In genomic region chr1:41622859-41623732, GRCh38 we compare ENCODE assay signal across 8 cellular contexts.
A peak's percentile ranks its signal among the peaks of the same experiment; 100 is the strongest.
DNase-seq lines count a peak whose midpoint lies in the region; ATAC-seq and TF ChIP-seq lines count a peak whose summit lies in the region.

No MANE protein-coding gene starts in this region.

- no peaks in the 10 kb centered on the region for H3K27me3 ChIP-seq in naive thymus-derived CD4-positive, alpha-beta T cell (ENCODE audit: control insufficient read depth in 2 of 2, insufficient read depth in 2 of 2, low read length in 2 of 2)
- no peaks in the 10 kb centered on the region for H3K27me3 ChIP-seq in dorsolateral prefrontal cortex
- H3K27me3 ChIP-seq in aorta (ENCODE audit: control insufficient read depth in 1 of 2, insufficient read depth in 2 of 2, low read length in 1 of 2): no peaks in the 10 kb centered on the region

- no peak overlapping the region for H3K4me3 ChIP-seq in HEK293 (ENCODE audit: low read depth, low read length)
- H3K4me3 ChIP-seq in naive thymus-derived CD4-positive, alpha-beta T cell (ENCODE audit: low read length): no peak overlapping the region
- peak overlapping the region in 1 of 59 donors; percentile 19 for H3K4me3 ChIP-seq in dorsolateral prefrontal cortex
- H3K4me3 ChIP-seq in aorta (ENCODE audit: low read length in 2 of 2): no peak overlapping the region

- ATAC-seq in GM18520 (IDR thresholded peaks at IDR 0.05; ENCODE audit: unreplicated experiment) (peak; percentile 59), aorta (ENCODE audit: low FRiP score) (no peak)
- ATAC-seq in naive thymus-derived CD4-positive, alpha-beta T cell: peak; percentile 31

- peak overlapping the region in 5 of 10 donors; percentile 30 to 68 (median 46) for H3K4me3 Mint-ChIP-seq in naive thymus-derived CD4-positive, alpha-beta T cell
- H3K4me3 Mint-ChIP-seq in nephron progenitor cell: no peak overlapping the region

- H3K36me3 ChIP-seq in HEK293 (ENCODE audit: control insufficient read depth in 2 of 2, insufficient read depth in 1 of 2, low read length in 2 of 2) (no peaks in the 10 kb centered on the region), aorta (ENCODE audit: control insufficient read depth in 1 of 2, insufficient read depth in 2 of 2, low read length in 1 of 2) (no peaks in the 10 kb centered on the region)
- no peaks in the 10 kb centered on the region for H3K36me3 ChIP-seq in naive thymus-derived CD4-positive, alpha-beta T cell (ENCODE audit: control insufficient read depth in 2 of 3, insufficient read depth in 3 of 3, low read length in 3 of 3)

- CTCF ChIA-PET in HEK293 (lab: Yijun Ruan, JAX): interaction anchor here (0.7 kb wide), 1 partner anchor 1125 kb away, joined by 4 read pairs; no protein-coding TSS in a partner anchor
- CTCF ChIA-PET in naive thymus-derived CD4-positive, alpha-beta T cell (lab: Charles Lee): no interaction called here

- peaks cover 0 to 5% (median 3%) of the 10 kb centered on the region in 5 donors for H3K36me3 Mint-ChIP-seq in naive thymus-derived CD4-positive, alpha-beta T cell
- H3K36me3 Mint-ChIP-seq in nephron progenitor cell (ENCODE audit: low read depth): no peaks in the 10 kb centered on the region

- H3K4me1 Mint-ChIP-seq in naive thymus-derived CD4-positive, alpha-beta T cell: peaks cover 21 to 49% (median 26%) of the 10 kb centered on the region in 7 donors
- H3K4me1 Mint-ChIP-seq in nephron progenitor cell: peaks cover 39% of the 10 kb centered on the region

- no peak overlapping the region for H3K27ac ChIP-seq in HEK293 (ENCODE audit: extremely low read depth, low read depth, low read length)
- H3K27ac ChIP-seq in naive thymus-derived CD4-positive, alpha-beta T cell (ENCODE audit: low read depth, low read length): no peak overlapping the region
- peak overlapping the region in 3 of 59 donors; percentile 5 to 50 (median 33) for H3K27ac ChIP-seq in dorsolateral prefrontal cortex
- no peak overlapping the region for H3K27ac ChIP-seq in aorta (ENCODE audit: low read depth in 1 of 2, low read length in 2 of 2)

- DNase-seq in MV-4-11 (lab: John Stamatoyannopoulos, UW) (peak; percentile 13), dorsolateral prefrontal cortex (no peak), amygdala (lab: John Stamatoyannopoulos, UW) (no peak), nephron progenitor cell (no peak), aorta (no peak)
- peak in 1 of 9 donors; percentile 22 for DNase-seq in naive thymus-derived CD4-positive, alpha-beta T cell

- no peak for TF ChIP-seq CTCF in HEK293 (tag by site-specific recombination; IDR thresholded peaks at IDR 0.05)
- no peak for TF ChIP-seq CTCF in dorsolateral prefrontal cortex (IDR thresholded peaks at IDR 0.05 in 54 of 56, conservative IDR thresholded peaks at IDR 0.05 in 2 of 56; ENCODE audit: low read depth in 1 of 56, partially characterized antibody in 56 of 56)
- no peak for TF ChIP-seq CTCF in nephron progenitor cell (IDR thresholded peaks at IDR 0.05)

- no peaks in the 10 kb centered on the region for H3K9me3 Mint-ChIP-seq in naive thymus-derived CD4-positive, alpha-beta T cell
- no peaks in the 10 kb centered on the region for H3K9me3 Mint-ChIP-seq in nephron progenitor cell

- H3K4me1 ChIP-seq in HEK293 (ENCODE audit: control insufficient read depth, insufficient read depth, low read length) (peaks cover 7% of the 10 kb centered on the region), aorta (ENCODE audit: control insufficient read depth in 1 of 2, insufficient read depth in 2 of 2, low read length in 2 of 2) (no peaks in the 10 kb centered on the region)
- peaks cover 10 to 11% of the 10 kb centered on the region in 2 donors for H3K4me1 ChIP-seq in naive thymus-derived CD4-positive, alpha-beta T cell (ENCODE audit: control insufficient read depth in 2 of 2, insufficient read depth in 2 of 2, low read length in 2 of 2)

- H3K9me3 ChIP-seq in HEK293 (ENCODE audit: control insufficient read depth, insufficient read depth, low read depth, low read length) (no peaks in the 10 kb centered on the region), aorta (ENCODE audit: control insufficient read depth, low read length) (no peaks in the 10 kb centered on the region)
- H3K9me3 ChIP-seq in naive thymus-derived CD4-positive, alpha-beta T cell (ENCODE audit: control insufficient read depth in 2 of 3, low read length in 3 of 3): no peaks in the 10 kb centered on the region

- WGBS in aorta, 2 donors: 68 to 72% methylated on average over 8 of the region's 8 CpGs

- no peaks in the 10 kb centered on the region for H3K27me3 Mint-ChIP-seq in naive thymus-derived CD4-positive, alpha-beta T cell
- no peaks in the 10 kb centered on the region for H3K27me3 Mint-ChIP-seq in nephron progenitor cell (ENCODE audit: low read depth, poor library complexity)

- POLR2A ChIA-PET in HEK293 (lab: Yijun Ruan, JAX): no interaction called here
- POLR2A ChIA-PET in naive thymus-derived CD4-positive, alpha-beta T cell (lab: Charles Lee): no interaction called here

- peak overlapping the region in 1 of 9 donors; percentile 19 for H3K27ac Mint-ChIP-seq in naive thymus-derived CD4-positive, alpha-beta T cell
- no peak overlapping the region for H3K27ac Mint-ChIP-seq in nephron progenitor cell

- intact Hi-C loops in naive thymus-derived CD4-positive, alpha-beta T cell (cut with micrococcal nuclease): no loop called here
- intact Hi-C loops in dorsolateral prefrontal cortex (cut with DNase I): loop anchor here in 1 of 2 donors (5.0 kb wide), 1 partner anchor 34 kb away; no protein-coding TSS in a partner anchor
- intact Hi-C loops in aorta (cut with DNase I): no loop called here

TF ChIP-seq in HEK293, 187 proteins besides CTCF, POLR2A, EP300 and RAD21 (continues in another document):
- TF ChIP-seq GLIS2 (tag by site-specific recombination; IDR thresholded peaks at IDR 0.05) (no peak), ZNF501 (tag by site-specific recombination; IDR thresholded peaks at IDR 0.05) (no peak), ZBTB8A (tag by site-specific recombination; IDR thresholded peaks at IDR 0.05) (no peak), ATF2 (tag by site-specific recombination; IDR thresholded peaks at IDR 0.05; ENCODE audit: low read depth) (peak; percentile 76), ZNF366 (tag by site-specific recombination; conservative IDR thresholded peaks at IDR 0.05) (0 out of 2 replicates have a peak, but pooled peaks have one; percentile 16), PRDM6 (tag by site-specific recombination; IDR thresholded peaks at IDR 0.05) (peak; percentile 90), KLF8 (tag by site-specific recombination; IDR thresholded peaks at IDR 0.05) (no peak), ZNF362 (tag by site-specific recombination; IDR thresholded peaks at IDR 0.05) (no peak), ZNF76 (tag by site-specific recombination; IDR thresholded peaks at IDR 0.05; ENCODE audit: borderline replicate concordance, low read depth) (no peak), ZNF561 (tag by site-specific recombination; IDR thresholded peaks at IDR 0.05; ENCODE audit: borderline replicate concordance) (no peak), ZNF18 (tag by site-specific recombination; IDR thresholded peaks at IDR 0.05) (no peak), ZNF629 (tag by site-specific recombination; IDR thresholded peaks at IDR 0.05) (no peak)
